ENCODE assay signal across 8 cellular contexts in the genomic region with DNA sequence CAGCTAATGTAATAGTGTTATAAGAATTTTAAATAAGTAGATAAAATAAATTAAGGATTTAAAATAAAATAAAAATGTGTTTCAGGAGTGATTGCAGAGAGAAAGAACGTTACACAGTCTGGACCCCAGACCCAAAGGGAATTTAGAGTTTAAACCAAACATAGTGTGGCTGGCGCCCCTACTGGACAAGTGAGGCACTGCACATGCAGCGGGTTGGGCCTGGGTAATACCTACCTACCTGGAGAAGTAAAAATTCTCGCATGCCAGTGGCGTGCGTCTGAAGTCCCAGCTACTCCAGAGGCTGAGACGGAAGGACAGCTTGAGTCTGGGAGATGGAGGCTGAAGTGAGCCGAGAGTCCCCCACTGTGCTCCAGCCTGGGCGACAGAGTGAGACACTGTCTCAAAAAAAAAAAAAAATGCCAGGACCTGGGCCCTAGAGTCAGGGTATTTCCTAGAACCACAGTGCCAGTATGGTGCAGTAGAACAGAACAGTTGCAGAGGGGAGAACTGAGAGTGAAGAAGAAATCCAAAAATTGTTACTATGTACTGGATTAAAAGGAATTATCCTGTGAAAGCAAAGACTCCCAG.
A peak's percentile ranks its signal among the peaks of the same experiment; 100 is the strongest.
DNase-seq lines count a peak whose midpoint lies in the region; ATAC-seq and TF ChIP-seq lines count a peak whose summit lies in the region.

No MANE protein-coding gene starts in this region.

- TF ChIP-seq CTCF in DND-41 (IDR thresholded peaks at IDR 0.05; ENCODE audit: borderline replicate concordance, extremely low read depth, low read length, poor library complexity, severe bottlenecking) (peak; percentile 85), colonic mucosa (IDR thresholded peaks at IDR 0.05) (peak; percentile 77), spleen (IDR thresholded peaks at IDR 0.05 in 8 of 11, conservative IDR thresholded peaks at IDR 0.05 in 3 of 11) (peak in 7 of 11 experiments; percentile 18 to 66 (median 55)), lower leg skin (IDR thresholded peaks at IDR 0.05) (no peak)

- H3K27ac ChIP-seq in DND-41 (ENCODE audit: low read length) (no peak overlapping the region), colonic mucosa (no peak overlapping the region), spleen (peak overlapping the region in 1 of 8 donors; percentile 40)

- 71 to 79% (median 74%) methylated on average over 9 of the region's 9 CpGs for WGBS in spleen, 5 donors
- WGBS in lower leg skin, 2 donors = 75 to 87% methylated on average over 9 of the region's 9 CpGs

- peak; percentile 50 for DNase-seq in DND-41
- peak; percentile 56 for DNase-seq in H7
- DNase-seq in SK-N-DZ (ENCODE audit: low spot score) = peak; percentile 19
- peak; percentile 40 for DNase-seq in colonic mucosa
- no peak for DNase-seq in spleen
- DNase-seq in GM03348 (ENCODE audit: low spot score) = no peak
- no peak for DNase-seq in lower leg skin (ENCODE audit: low spot score in 2 of 2)

- H3K4me1 ChIP-seq in DND-41 (ENCODE audit: insufficient read depth, low read length) (no peaks in the 10 kb centered on the region), colonic mucosa (no peaks in the 10 kb centered on the region), spleen (no peaks in the 10 kb centered on the region)

- intact Hi-C loops in colonic mucosa (cut with DNase I) (no loop called here), spleen (cut with DNase I; ENCODE audit: low total_unique reads) (no loop called here), lower leg skin (cut with DNase I; ENCODE audit: low total_unique reads) (no loop called here)

- no peak overlapping the region for H3K4me3 ChIP-seq in DND-41 (ENCODE audit: low read depth in 1 of 2, low read length in 2 of 2)
- H3K4me3 ChIP-seq in H7 (ENCODE audit: insufficient read depth, low read depth, low read length) = no peak overlapping the region
- no peak overlapping the region for H3K4me3 ChIP-seq in colonic mucosa
- no peak overlapping the region for H3K4me3 ChIP-seq in spleen
- no peak overlapping the region for H3K4me3 ChIP-seq in lower leg skin (ENCODE audit: low read depth, poor library complexity, severe bottlenecking)

- ATAC-seq in DND-41 (ENCODE audit: insufficient read depth, low read depth) (peak; percentile 62; the same call in 2 of the 3 replicates), HG03097 (IDR thresholded peaks at IDR 0.05; ENCODE audit: low FRiP score, unreplicated experiment) (no peak)

- no peaks in the 10 kb centered on the region for H3K79me2 ChIP-seq in DND-41 (ENCODE audit: insufficient read depth, low read length)

- H3K36me3 ChIP-seq in DND-41 (ENCODE audit: insufficient read depth, low read length) (no peaks in the 10 kb centered on the region), H7 (replicated peaks; ENCODE audit: control insufficient read depth, insufficient read depth, low read length) (no peaks in the 10 kb centered on the region), colonic mucosa (no peaks in the 10 kb centered on the region), spleen (no peaks in the 10 kb centered on the region)

- H3K27me3 ChIP-seq in DND-41 (ENCODE audit: insufficient read depth, low read length, poor library complexity) = peaks cover 5% of the 10 kb centered on the region
- no peaks in the 10 kb centered on the region for H3K27me3 ChIP-seq in H7 (ENCODE audit: control insufficient read depth, insufficient read depth, low read length)
- H3K27me3 ChIP-seq in colonic mucosa = no peaks in the 10 kb centered on the region
- H3K27me3 ChIP-seq in spleen (replicated peaks in 1 of 7) = no peaks in the 10 kb centered on the region

- H2AFZ ChIP-seq in DND-41 (ENCODE audit: low read depth, low read length) = no peak overlapping the region

- H3K9ac ChIP-seq in DND-41 (ENCODE audit: low read depth, low read length) (no peak overlapping the region), colonic mucosa (ENCODE audit: low read depth in 2 of 2, low read length in 2 of 2) (no peak overlapping the region)

- H4K20me1 ChIP-seq in DND-41 (ENCODE audit: insufficient read depth, low read length) = no peaks in the 10 kb centered on the region

- H3K9me3 ChIP-seq in DND-41 (ENCODE audit: insufficient read depth, low read length, severe bottlenecking) (no peaks in the 10 kb centered on the region), colonic mucosa (no peaks in the 10 kb centered on the region), spleen (no peaks in the 10 kb centered on the region)

- TF ChIP-seq POLR2A in spleen (IDR thresholded peaks at IDR 0.05) (no peak), lower leg skin (IDR thresholded peaks at IDR 0.05) (no peak)

- H3K4me2 ChIP-seq in DND-41 (ENCODE audit: insufficient read depth, low read length) = no peak overlapping the region

Comparison
In these comparisons a context has a peak if more than half of its experiments do, and no peak if none do; other contexts are left out.
1. DNase-seq: peak in DND-41 (single experiment), H7 (single experiment), SK-N-DZ (single experiment) and colonic mucosa (single experiment); none in spleen (single experiment), GM03348 (single experiment) and lower leg skin (0 of 2).
2. CTCF ChIP-seq: peak in DND-41 (single experiment), colonic mucosa (single experiment) and spleen (7 of 11); none in lower leg skin (0 of 3).